Comparison of ENCODE assay signal across 16 cellular contexts in genomic region chr7:88628363-88629085, GRCh38.
A peak's percentile ranks its signal among the peaks of the same experiment; 100 is the strongest.
DNase-seq lines count a peak whose midpoint lies in the region; ATAC-seq and TF ChIP-seq lines count a peak whose summit lies in the region.
"Had no signal": no experiment of that assay in that cellular context is flagged by ENCODE, and none has a peak within 500 bp of the region (broad histone marks: within the 10 kb centered on the region; RNA-seq: fewer than 3 reads in every experiment).

No MANE protein-coding gene starts in this region.

- H3K4me1 ChIP-seq in colonic mucosa, result no peaks in the 10 kb centered on the region
- H3K4me1 ChIP-seq: left lung had no signal

- H3K4me3 ChIP-seq in colonic mucosa, result no peak overlapping the region
- H3K4me3 ChIP-seq: coronary artery, left lung had no signal

- H3K36me3 Mint-ChIP-seq in stimulated activated naive B cell treated with anti-CD40 and anti-IgM and Interleukin-4, amounts not matched to agents 10 μg/mL and 1 μg/mL and 100 μg/mL, for 72 hours, result no peaks in the 10 kb centered on the region
- H3K36me3 Mint-ChIP-seq in immature natural killer cell, result no peaks in the 10 kb centered on the region
- H3K36me3 Mint-ChIP-seq: activated naive CD8-positive, alpha-beta T cell treated with anti-CD3 and anti-CD28 coated beads, Interleukin-2, amount 10 ng/mL, durations not matched to agents 7 days and 5 days; stimulated activated effector memory CD8-positive, alpha-beta T cell treated with anti-CD3 and anti-CD28 coated beads, Interleukin-12 subunit alpha, Interleukin-12 subunit beta, amount 100 ng/mL, for 72 hours; T-cell had no signal

- H3K36me3 ChIP-seq in colonic mucosa, result no peaks in the 10 kb centered on the region
- H3K36me3 ChIP-seq: left lung, neutrophil had no signal

- H3K4me3 Mint-ChIP-seq in stimulated activated naive B cell treated with anti-CD40 and anti-IgM and Interleukin-4, amounts not matched to agents 10 μg/mL and 1 μg/mL and 100 μg/mL, for 72 hours, result no peak overlapping the region
- no peak overlapping the region for H3K4me3 Mint-ChIP-seq in immature natural killer cell
- H3K4me3 Mint-ChIP-seq: activated naive CD8-positive, alpha-beta T cell treated with anti-CD3 and anti-CD28 coated beads, Interleukin-2, amount 10 ng/mL, durations not matched to agents 7 days and 5 days; stimulated activated effector memory CD8-positive, alpha-beta T cell treated with anti-CD3 and anti-CD28 coated beads, Interleukin-12 subunit alpha, Interleukin-12 subunit beta, amount 100 ng/mL, for 72 hours; T-cell had no signal

- H3K27ac ChIP-seq in colonic mucosa, result no peak overlapping the region
- H3K27ac ChIP-seq: coronary artery, foreskin keratinocyte, left lung, neutrophil had no signal

- H3K4me1 Mint-ChIP-seq in stimulated activated naive B cell treated with anti-CD40 and anti-IgM and Interleukin-4, amounts not matched to agents 10 μg/mL and 1 μg/mL and 100 μg/mL, for 72 hours, result peaks cover 0 to 7% of the 10 kb centered on the region in 2 donors
- no peaks in the 10 kb centered on the region for H3K4me1 Mint-ChIP-seq in immature natural killer cell
- H3K4me1 Mint-ChIP-seq: activated naive CD8-positive, alpha-beta T cell treated with anti-CD3 and anti-CD28 coated beads, Interleukin-2, amount 10 ng/mL, durations not matched to agents 7 days and 5 days; stimulated activated effector memory CD8-positive, alpha-beta T cell treated with anti-CD3 and anti-CD28 coated beads, Interleukin-12 subunit alpha, Interleukin-12 subunit beta, amount 100 ng/mL, for 72 hours; T-cell had no signal

- no peaks in the 10 kb centered on the region for H3K9me3 ChIP-seq in colonic mucosa
- H3K9me3 ChIP-seq: left lung, neutrophil had no signal

- H3K9ac ChIP-seq in colonic mucosa (ENCODE audit: low read depth in 2 of 2, low read length in 2 of 2), result no peak overlapping the region

- peak; percentile 100 for ATAC-seq in GM19035 (IDR thresholded peaks at IDR 0.05; ENCODE audit: unreplicated experiment)
- ATAC-seq in GM21737 (IDR thresholded peaks at IDR 0.05; ENCODE audit: unreplicated experiment), result peak; percentile 100
- peak; percentile 100 for ATAC-seq in HG03108 (IDR thresholded peaks at IDR 0.05; ENCODE audit: unreplicated experiment)
- ATAC-seq in stimulated activated naive B cell treated with anti-CD40 and anti-IgM and Interleukin-4, amounts not matched to agents 10 μg/mL and 1 μg/mL and 100 μg/mL, for 72 hours (replicated peaks), result peak; percentile 95 to 99
- ATAC-seq: foreskin keratinocyte; left lung; stimulated activated effector memory CD8-positive, alpha-beta T cell treated with anti-CD3 and anti-CD28 coated beads, Interleukin-12 subunit alpha, Interleukin-12 subunit beta, amount 100 ng/mL, for 72 hours; T-cell had no signal

- H3K9me3 Mint-ChIP-seq in stimulated activated naive B cell treated with anti-CD40 and anti-IgM and Interleukin-4, amounts not matched to agents 10 μg/mL and 1 μg/mL and 100 μg/mL, for 72 hours, result peaks cover 0 to 2% of the 10 kb centered on the region in 2 donors
- peaks cover 0 to 22% (median 9%) of the 10 kb centered on the region in 6 donors for H3K9me3 Mint-ChIP-seq in immature natural killer cell
- H3K9me3 Mint-ChIP-seq: activated naive CD8-positive, alpha-beta T cell treated with anti-CD3 and anti-CD28 coated beads, Interleukin-2, amount 10 ng/mL, durations not matched to agents 7 days and 5 days had no signal

- no peak for DNase-seq in stimulated activated naive B cell treated with anti-CD40 and anti-IgM and Interleukin-4, amounts not matched to agents 10 μg/mL and 1 μg/mL and 100 μg/mL, for 72 hours
- DNase-seq in colonic mucosa, result no peak
- no peak for DNase-seq in NCI-H1092 treated with DMSO at 0.1 percent for 48 hours (lab: John Stamatoyannopoulos, UW)
- DNase-seq in iPS-NIHi11 (ENCODE audit: low spot score), result no peak
- no peak for DNase-seq in immature natural killer cell
- DNase-seq: activated naive CD8-positive, alpha-beta T cell treated with anti-CD3 and anti-CD28 coated beads, Interleukin-2, amount 10 ng/mL, durations not matched to agents 7 days and 5 days; foreskin keratinocyte; left lung; NCI-H187 treated with DMSO at 0.1 percent for 48 hours; T-cell had no signal

- no peak for TF ChIP-seq CTCF in colonic mucosa (IDR thresholded peaks at IDR 0.05)

- intact Hi-C loops in colonic mucosa (cut with DNase I), result no loop called here

- H3K27me3 Mint-ChIP-seq in stimulated activated naive B cell treated with anti-CD40 and anti-IgM and Interleukin-4, amounts not matched to agents 10 μg/mL and 1 μg/mL and 100 μg/mL, for 72 hours, result no peaks in the 10 kb centered on the region
- peaks cover 0 to 1% (median 0%) of the 10 kb centered on the region in 3 donors for H3K27me3 Mint-ChIP-seq in immature natural killer cell (ENCODE audit: low read depth in 3 of 3)
- H3K27me3 Mint-ChIP-seq: activated naive CD8-positive, alpha-beta T cell treated with anti-CD3 and anti-CD28 coated beads, Interleukin-2, amount 10 ng/mL, durations not matched to agents 7 days and 5 days; T-cell had no signal

- no peak overlapping the region for H3K27ac Mint-ChIP-seq in stimulated activated naive B cell treated with anti-CD40 and anti-IgM and Interleukin-4, amounts not matched to agents 10 μg/mL and 1 μg/mL and 100 μg/mL, for 72 hours
- no peak overlapping the region for H3K27ac Mint-ChIP-seq in immature natural killer cell
- H3K27ac Mint-ChIP-seq: activated naive CD8-positive, alpha-beta T cell treated with anti-CD3 and anti-CD28 coated beads, Interleukin-2, amount 10 ng/mL, durations not matched to agents 7 days and 5 days; stimulated activated effector memory CD8-positive, alpha-beta T cell treated with anti-CD3 and anti-CD28 coated beads, Interleukin-12 subunit alpha, Interleukin-12 subunit beta, amount 100 ng/mL, for 72 hours; T-cell had no signal

- H3K27me3 ChIP-seq in colonic mucosa, result no peaks in the 10 kb centered on the region
- H3K27me3 ChIP-seq: foreskin keratinocyte, left lung, neutrophil had no signal
